8 cellular contexts compared by ENCODE assay signal in genomic region chr6:160520043-160520904, GRCh38.
A peak's percentile ranks its signal among the peaks of the same experiment; 100 is the strongest.
DNase-seq lines count a peak whose midpoint lies in the region; ATAC-seq and TF ChIP-seq lines count a peak whose summit lies in the region.

No MANE protein-coding gene starts in this region.

- intact Hi-C loops in Right ventricle myocardium superior (cut with DNase I) (no loop called here), ovary (cut with DNase I) (no loop called here)

- H3K27ac ChIP-seq in HUES48 (ENCODE audit: low read depth, low read length): no peak overlapping the region
- H3K27ac ChIP-seq in ovary: peak overlapping the region; percentile 64 to 73
- peak overlapping the region; percentile 36 for H3K27ac ChIP-seq in thymus (ENCODE audit: low read depth)

- peaks cover 12% of the 10 kb centered on the region; the same call in 1 of the 2 replicates for H3K4me1 ChIP-seq in HUES48 (ENCODE audit: control insufficient read depth, insufficient read depth, low read length)
- H3K4me1 ChIP-seq in ovary (ENCODE audit: insufficient read depth): no peaks in the 10 kb centered on the region
- H3K4me1 ChIP-seq in thymus (ENCODE audit: control insufficient read depth, insufficient read depth, low read length): peaks cover 3% of the 10 kb centered on the region

- no peaks in the 10 kb centered on the region for H3K27me3 ChIP-seq in HUES48 (ENCODE audit: control insufficient read depth, insufficient read depth, low read length)
- no peaks in the 10 kb centered on the region for H3K27me3 ChIP-seq in ovary
- H3K27me3 ChIP-seq in thymus (ENCODE audit: control insufficient read depth, insufficient read depth): no peaks in the 10 kb centered on the region

- 0 to 1% (median 0%) methylated on average over 56 to 73 of the region's 73 CpGs for WGBS in ovary, 3 donors
- under 1% methylated on average over 73 of the region's 73 CpGs for WGBS in thymus

- peak overlapping the region; percentile 92 for H3K27ac Mint-ChIP-seq in activated naive CD8-positive, alpha-beta T cell

- TF ChIP-seq EP300 in ovary (IDR thresholded peaks at IDR 0.05): no peak

- H3K4me3 Mint-ChIP-seq in activated naive CD8-positive, alpha-beta T cell: peak overlapping the region; percentile 94

- peak in 2 of 3 donors; percentile 88 to 90 for TF ChIP-seq CTCF in ovary (IDR thresholded peaks at IDR 0.05)

- peak; percentile 85 for ATAC-seq in GM21515 (IDR thresholded peaks at IDR 0.05; ENCODE audit: unreplicated experiment)
- ATAC-seq in SK-N-SH treated with all-trans-retinoic acid at 6 μM for 48 hours: peak; percentile 85
- ATAC-seq in Right ventricle myocardium superior (ENCODE audit: poor library complexity): peak; percentile 97

- H3K4me3 ChIP-seq in HUES48 (ENCODE audit: low read depth, low read length) (peak overlapping the region; percentile 84), ovary (peak overlapping the region; percentile 63), thymus (ENCODE audit: low read length) (peak overlapping the region; percentile 63)

- H3K9me3 Mint-ChIP-seq in activated naive CD8-positive, alpha-beta T cell (ENCODE audit: low read depth): no peaks in the 10 kb centered on the region

- peak overlapping the region; percentile 81 for H3K9ac ChIP-seq in HUES48 (ENCODE audit: low read depth, low read length)

- DNase-seq in DMS153 treated with DMSO at 0.1 percent for 48 hours (lab: John Stamatoyannopoulos, UW; ENCODE audit: unreplicated experiment) (peak; percentile 48), Right ventricle myocardium superior (peak; percentile 86), ovary (peak; percentile 72 to 88 (median 82))

- no peaks in the 10 kb centered on the region for H3K36me3 ChIP-seq in HUES48 (ENCODE audit: control insufficient read depth, insufficient read depth, low read length)
- no peaks in the 10 kb centered on the region for H3K36me3 ChIP-seq in ovary
- no peaks in the 10 kb centered on the region for H3K36me3 ChIP-seq in thymus (ENCODE audit: control insufficient read depth, insufficient read depth)

- peaks cover 15% of the 10 kb centered on the region for H3K4me1 Mint-ChIP-seq in activated naive CD8-positive, alpha-beta T cell (ENCODE audit: low read depth)

- H3K36me3 Mint-ChIP-seq in activated naive CD8-positive, alpha-beta T cell: no peaks in the 10 kb centered on the region

- TF ChIP-seq POLR2A in ovary (IDR thresholded peaks at IDR 0.05): no peak

- H3K9me3 ChIP-seq in HUES48 (ENCODE audit: control insufficient read depth, insufficient read depth, low read length): no peaks in the 10 kb centered on the region
- H3K9me3 ChIP-seq in ovary: no peaks in the 10 kb centered on the region
- no peaks in the 10 kb centered on the region for H3K9me3 ChIP-seq in thymus (ENCODE audit: control insufficient read depth)

- no peaks in the 10 kb centered on the region for H3K27me3 Mint-ChIP-seq in activated naive CD8-positive, alpha-beta T cell

TF ChIP-seq in SK-N-SH treated with all-trans-retinoic acid at 6 μM for 48 hours, 23 proteins besides CTCF, POLR2A, EP300 and RAD21:
- TF ChIP-seq ZNF565 (CRISPR knock-in tag; conservative IDR thresholded peaks at IDR 0.05; ENCODE audit: low read depth): no peak
- no peak for TF ChIP-seq CREB5 (CRISPR knock-in tag; IDR thresholded peaks at IDR 0.05; ENCODE audit: low read depth)
